In genomic region chr3:130276203-130276803, GRCh38 we compare ENCODE assay signal across 9 cellular contexts.
DNase-seq lines count a peak whose midpoint lies in the region; ATAC-seq and TF ChIP-seq lines count a peak whose summit lies in the region.
"Had no signal": no experiment of that assay in that cellular context is flagged by ENCODE, and none has a peak within 500 bp of the region (broad histone marks: within the 10 kb centered on the region; RNA-seq: fewer than 3 reads in every experiment).

No MANE protein-coding gene starts in this region.

- H3K79me2 ChIP-seq in trophoblast cell (ENCODE audit: control insufficient read depth, insufficient read depth, low read length, poor library complexity), result no peaks in the 10 kb centered on the region

- H2BK5ac ChIP-seq in trophoblast cell (ENCODE audit: low read depth, low read length, poor library complexity), result no peak overlapping the region

- no peaks in the 10 kb centered on the region for H3K36me3 ChIP-seq in trophoblast cell (ENCODE audit: control insufficient read depth in 1 of 2, insufficient read depth in 2 of 2, low read length in 2 of 2)

- H2AFZ ChIP-seq in trophoblast cell (ENCODE audit: insufficient read depth, low read length, poor library complexity), result no peak overlapping the region

- no peak overlapping the region for H2BK120ac ChIP-seq in trophoblast cell (ENCODE audit: insufficient read depth, low read length, poor library complexity)

- H3K14ac ChIP-seq in trophoblast cell (ENCODE audit: low read length), result no peak overlapping the region

- no peak overlapping the region for H3K4me2 ChIP-seq in trophoblast cell (ENCODE audit: low read length)

- H3K23ac ChIP-seq in trophoblast cell (ENCODE audit: low read length), result no peak overlapping the region

- H3K4me1 ChIP-seq in trophoblast cell (ENCODE audit: control insufficient read depth in 1 of 2, insufficient read depth in 2 of 2, low read length in 2 of 2), result no peaks in the 10 kb centered on the region

- H3K4me3 ChIP-seq in trophoblast cell (ENCODE audit: low read depth, low read length), result no peak overlapping the region

- DNase-seq in CMK (ENCODE audit: low read depth), result peak; percentile 12
- peak; percentile 59 for DNase-seq in GM20000 (ENCODE audit: low spot score)
- DNase-seq in NCI-H128 (lab: John Stamatoyannopoulos, UW; ENCODE audit: unreplicated experiment), result peak; percentile 18
- peak; percentile 53 for DNase-seq in SKM-1 treated with dmso at 0.1 percent for 144 hours (lab: John Stamatoyannopoulos, UW; ENCODE audit: unreplicated experiment)
- DNase-seq in fibroblast of the conjunctiva (ENCODE audit: low read depth), result peak; percentile 40
- peak; percentile 10 to 82 for DNase-seq in trophoblast cell
- DNase-seq: naive B cell had no signal

- H3K27me3 ChIP-seq in trophoblast cell (ENCODE audit: insufficient read depth, low read length), result no peaks in the 10 kb centered on the region

- H3K4ac ChIP-seq in trophoblast cell (ENCODE audit: low read depth, low read length), result no peak overlapping the region

- H2AK5ac ChIP-seq in trophoblast cell (ENCODE audit: low read length), result no peak overlapping the region

- H3K79me1 ChIP-seq in trophoblast cell (ENCODE audit: low read length), result no peaks in the 10 kb centered on the region

- no peak overlapping the region for H3K27ac ChIP-seq in trophoblast cell (ENCODE audit: low read depth, low read length)

- no peak overlapping the region for H4K91ac ChIP-seq in trophoblast cell (ENCODE audit: low read depth, low read length)

- no peak overlapping the region for H4K12ac ChIP-seq in trophoblast cell (ENCODE audit: low read depth, low read length)

- no peak overlapping the region for H2BK12ac ChIP-seq in trophoblast cell (ENCODE audit: low read length)

- peak; percentile 61 for TF ChIP-seq CTCF in GM20000 (IDR thresholded peaks at IDR 0.05; ENCODE audit: extremely low read depth, missing control alignments)

- H3K9me3 ChIP-seq in trophoblast cell (ENCODE audit: insufficient read depth, low read depth, low read length), result no peaks in the 10 kb centered on the region

- WGBS in trophoblast cell (ENCODE audit: extremely low coverage, insufficient coverage, insufficient read length), result no CpG with 5 or more reads among the region's 8 CpGs

- no peak overlapping the region for H3K18ac ChIP-seq in trophoblast cell (ENCODE audit: low read length)

- H4K8ac ChIP-seq in trophoblast cell (ENCODE audit: low read depth, low read length), result no peak overlapping the region

- ATAC-seq in HG03025 (IDR thresholded peaks at IDR 0.05; ENCODE audit: low FRiP score, unreplicated experiment), result no peak
- ATAC-seq in GM21619 (IDR thresholded peaks at IDR 0.05; ENCODE audit: unreplicated experiment), result no peak

- H3K9ac ChIP-seq in trophoblast cell (ENCODE audit: low read length), result no peak overlapping the region
